ENCODE assay signal across 2 cellular contexts in genomic region chr7:44078521-44078920, GRCh38.
TF ChIP-seq lines count a peak whose summit lies in the region.

No MANE protein-coding gene starts in this region.

TF ChIP-seq in GM12878, 131 proteins besides CTCF, POLR2A, EP300 and RAD21:
- TF ChIP-seq CUX1 (IDR thresholded peaks at IDR 0.05; ENCODE audit: insufficient replicate concordance, low read depth, low read length) (no peak), BHLHE40 (IDR thresholded peaks at IDR 0.05; ENCODE audit: borderline replicate concordance in 1 of 2, low read depth in 2 of 2, low read length in 1 of 2) (no peak), SPI1 (IDR thresholded peaks at IDR 0.05; ENCODE audit: borderline replicate concordance, insufficient read depth, low read depth, low read length) (no peak), NRF1 (conservative IDR thresholded peaks at IDR 0.05; ENCODE audit: low read depth, low read length) (no peak), ELK1 (IDR thresholded peaks at IDR 0.05; ENCODE audit: low read depth, low read length) (no peak)

TF ChIP-seq in GM12891, 5 proteins besides CTCF, POLR2A, EP300 and RAD21:
- no peak for TF ChIP-seq POLR2AphosphoS5 (IDR thresholded peaks at IDR 0.05; ENCODE audit: low read depth, low read length)
- TF ChIP-seq SPI1 (IDR thresholded peaks at IDR 0.05; ENCODE audit: low read depth, low read length) = no peak
- TF ChIP-seq PAX5 (IDR thresholded peaks at IDR 0.05; ENCODE audit: insufficient read depth, low read length, severe bottlenecking) = no peak
- no peak for TF ChIP-seq POU2F2 (IDR thresholded peaks at IDR 0.05; ENCODE audit: low read depth, low read length)
- no peak for TF ChIP-seq TAF1 (IDR thresholded peaks at IDR 0.05; ENCODE audit: low read depth, low read length)
TF ChIP-seq in GM12891: peak in this region for 0.
